In genomic region chr19:7942981-7943443, GRCh38 we compare ENCODE assay signal across 8 cellular contexts. TPM values are rescaled to one million over a fixed set of nuclear protein-coding genes. Genes with fewer than 3 reads are reported as not detected.
DNase-seq lines count a peak whose midpoint lies in the region; ATAC-seq, FAIRE-seq and TF ChIP-seq lines count a peak whose summit lies in the region.

No MANE protein-coding gene starts in this region.

- POLR2A ChIA-PET in activated CD4-positive, alpha-beta memory T cell treated with anti-CD3 and anti-CD28 coated beads, Interleukin-2, amount 10 ng/mL, durations not matched to agents 7 days and 5 days (lab: Charles Lee) = interaction anchor here (1.0 to 2.9 kb wide), 10 partner anchors 9 to 565 kb away, joined by 3 to 26 read pairs (median 6); partner anchors contain the start of genes ELAVL1, MAP2K7 and SNAPC2

- peak overlapping the region; percentile 68; the same call in 1 of the 2 replicates for H2AFZ ChIP-seq in GM23338

- peaks cover 8% of the 10 kb centered on the region; the same call in 1 of the 2 replicates for H3F3A ChIP-seq in GM23338 (replicated peaks; ENCODE audit: low read depth)

- intact Hi-C loops in spleen (cut with DNase I; ENCODE audit: low total_unique reads) = loop anchor here (10.0 kb wide), 1 partner anchor 62 kb away; the partner anchor contains the start of gene ELAVL1

- H3K36me3 Mint-ChIP-seq in GM23338 (ENCODE audit: low read depth) = peaks cover 49% of the 10 kb centered on the region
- peaks cover 15% of the 10 kb centered on the region for H3K36me3 Mint-ChIP-seq in activated CD4-positive, alpha-beta memory T cell treated with anti-CD3 and anti-CD28 coated beads, Interleukin-2, amount 10 ng/mL, durations not matched to agents 7 days and 5 days (ENCODE audit: low read depth)

- peak overlapping the region; percentile 94 for H3K4me3 Mint-ChIP-seq in GM23338
- peak overlapping the region; percentile 83 for H3K4me3 Mint-ChIP-seq in activated CD4-positive, alpha-beta memory T cell treated with anti-CD3 and anti-CD28 coated beads, Interleukin-2, amount 10 ng/mL, durations not matched to agents 7 days and 5 days

- TF ChIP-seq CTCF in AG09309 (IDR thresholded peaks at IDR 0.05; ENCODE audit: control insufficient read depth, insufficient read depth, low read depth, low read length, missing control alignments) = no peak
- no peak for TF ChIP-seq CTCF in GM23338 (conservative IDR thresholded peaks at IDR 0.05; ENCODE audit: low read depth in 2 of 2)
- TF ChIP-seq CTCF in right atrium auricular region (IDR thresholded peaks at IDR 0.05) = no peak
- no peak for TF ChIP-seq CTCF in spleen (IDR thresholded peaks at IDR 0.05 in 8 of 11, conservative IDR thresholded peaks at IDR 0.05 in 3 of 11)

- H3K27ac Mint-ChIP-seq in GM23338 = peak overlapping the region; percentile 100
- peak overlapping the region; percentile 85 for H3K27ac Mint-ChIP-seq in activated CD4-positive, alpha-beta memory T cell treated with anti-CD3 and anti-CD28 coated beads, Interleukin-2, amount 10 ng/mL, durations not matched to agents 7 days and 5 days

- H3K9me3 ChIP-seq in right atrium auricular region (no peaks in the 10 kb centered on the region), spleen (no peaks in the 10 kb centered on the region)

- H3K27me3 ChIP-seq in GM23338 (ENCODE audit: insufficient read depth) (no peaks in the 10 kb centered on the region), right atrium auricular region (no peaks in the 10 kb centered on the region), spleen (replicated peaks in 1 of 7) (no peaks in the 10 kb centered on the region)

- H3K4me3 ChIP-seq in AG09309 (ENCODE audit: control insufficient read depth, low read depth, low read length) (peak overlapping the region; percentile 100), GM23338 (peak overlapping the region; percentile 99), right atrium auricular region (peak overlapping the region; percentile 66 to 81), spleen (peak overlapping the region; percentile 56 to 94 (median 78))

- WGBS in spleen, 5 donors = 4 to 6% (median 6%) methylated on average over 32 to 33 of the region's 33 CpGs

- H3K4me1 Mint-ChIP-seq in GM23338 = peaks cover 13% of the 10 kb centered on the region; the same call in 2 of the 3 replicates
- H3K4me1 Mint-ChIP-seq in activated CD4-positive, alpha-beta memory T cell treated with anti-CD3 and anti-CD28 coated beads, Interleukin-2, amount 10 ng/mL, durations not matched to agents 7 days and 5 days = peaks cover 40% of the 10 kb centered on the region

- DNase-seq in AG09309 (ENCODE audit: low read depth) (no peak), GM23338 (ENCODE audit: low spot score) (no peak), right atrium auricular region (ENCODE audit: low spot score) (no peak), spleen (no peak), ecto neural progenitor cell (ENCODE audit: low spot score) (no peak), HTR-8/SVneo (ENCODE audit: insufficient read length, low spot score) (no peak)
- DNase-seq in activated CD4-positive, alpha-beta memory T cell treated with anti-CD3 and anti-CD28 coated beads, Interleukin-2, amount 10 ng/mL, durations not matched to agents 7 days and 5 days = no peak

- TF ChIP-seq POLR2A in spleen (IDR thresholded peaks at IDR 0.05) = no peak

- peaks cover 11% of the 10 kb centered on the region for H3K36me3 ChIP-seq in GM23338 (ENCODE audit: insufficient read depth)
- peaks cover 23% of the 10 kb centered on the region for H3K36me3 ChIP-seq in right atrium auricular region
- H3K36me3 ChIP-seq in spleen = peaks cover 0 to 35% (median 24%) of the 10 kb centered on the region in 6 donors

- FAIRE-seq in HTR-8/SVneo (lab: Jason Lieb, UNC) = no peak

- CTCF ChIA-PET in activated CD4-positive, alpha-beta memory T cell treated with anti-CD3 and anti-CD28 coated beads, Interleukin-2, amount 10 ng/mL, durations not matched to agents 7 days and 5 days (lab: Charles Lee) = interaction anchor here (0.5 to 3.1 kb wide), 25 partner anchors 9 to 268 kb away, joined by 3 to 49 read pairs (median 6); partner anchors contain the start of genes CERS4, ELAVL1, MAP2K7 and SNAPC2

- H3K9me3 Mint-ChIP-seq in GM23338 = peaks cover 14% of the 10 kb centered on the region
- H3K9me3 Mint-ChIP-seq in activated CD4-positive, alpha-beta memory T cell treated with anti-CD3 and anti-CD28 coated beads, Interleukin-2, amount 10 ng/mL, durations not matched to agents 7 days and 5 days = no peaks in the 10 kb centered on the region

- H4K20me1 ChIP-seq in GM23338 (replicated peaks; ENCODE audit: insufficient read depth) = peaks cover 23% of the 10 kb centered on the region

- H3K27ac ChIP-seq in GM23338 (ENCODE audit: low read depth) (peak overlapping the region; percentile 97), right atrium auricular region (peak overlapping the region; percentile 90 to 95), spleen (peak overlapping the region; percentile 82 to 98 (median 96))

- H3K4me2 ChIP-seq in GM23338 = peak overlapping the region; percentile 94

- H3K79me2 ChIP-seq in GM23338 (replicated peaks; ENCODE audit: insufficient read depth) = peaks cover 59% of the 10 kb centered on the region

- H3K4me1 ChIP-seq in GM23338 (ENCODE audit: insufficient read depth) = no peaks in the 10 kb centered on the region; the same call in 1 of the 2 replicates
- H3K4me1 ChIP-seq in right atrium auricular region = peaks cover 0 to 29% of the 10 kb centered on the region in 2 donors
- H3K4me1 ChIP-seq in spleen = peaks cover 5 to 63% (median 33%) of the 10 kb centered on the region in 6 donors

- no peaks in the 10 kb centered on the region for H3K9me2 ChIP-seq in GM23338 (ENCODE audit: insufficient read depth)

- peaks cover 18% of the 10 kb centered on the region for H3K27me3 Mint-ChIP-seq in GM23338 (ENCODE audit: insufficient read depth, low read depth, poor library complexity)
- H3K27me3 Mint-ChIP-seq in activated CD4-positive, alpha-beta memory T cell treated with anti-CD3 and anti-CD28 coated beads, Interleukin-2, amount 10 ng/mL, durations not matched to agents 7 days and 5 days = no peaks in the 10 kb centered on the region

- ATAC-seq in GM23338 = peak; percentile 46
- ATAC-seq in GM19324 (IDR thresholded peaks at IDR 0.05; ENCODE audit: low FRiP score, unreplicated experiment) = no peak

RNA-seq across cellular contexts. Expression of gene TIMM44, which starts 0.5 kb away (rescaled TPM):
- 121 and 125 TPM in 2 replicates for total RNA-seq in GM23338 (2014; rRNA removed; shearing (Covaris generic))
- 128 and 131 TPM in 2 replicates for polyA plus RNA-seq in GM23338 (2016; fragmentation: Nextera tagmentation; extraction: Ambion mirVana)
- total RNA-seq in activated CD4-positive, alpha-beta memory T cell treated with anti-CD3 and anti-CD28 coated beads, Interleukin-2, amount 10 ng/mL, durations not matched to agents 7 days and 5 days = 10 to 100 TPM; 48.4 to 50.9 TPM
- total RNA-seq in right atrium auricular region = 10 to 100 TPM; 49.1 to 64.1 TPM
- total RNA-seq in spleen = 10 to 100 TPM; 33.2 to 94.9 (median 63.5) TPM
- polyA plus RNA-seq in spleen = 10 to 100 TPM; 37.4 to 67.3 (median 66.0) TPM

RNA-seq across cellular contexts. Expression of gene CTXN1, which starts 17.1 kb away (rescaled TPM):
- total RNA-seq in GM23338 (2014; rRNA removed; shearing (Covaris generic)) = 52.4 and 53.1 TPM in 2 replicates
- 22.3 and 22.5 TPM in 2 replicates for polyA plus RNA-seq in GM23338 (2016; fragmentation: Nextera tagmentation; extraction: Ambion mirVana)
- total RNA-seq in activated CD4-positive, alpha-beta memory T cell treated with anti-CD3 and anti-CD28 coated beads, Interleukin-2, amount 10 ng/mL, durations not matched to agents 7 days and 5 days = not detected
- total RNA-seq in right atrium auricular region = 1 to 10 TPM; 1.7 to 4.2 TPM
- total RNA-seq in spleen = 1 to 10 TPM; 1.2 to 4.4 (median 2.1) TPM
- polyA plus RNA-seq in spleen = under 1 TPM; 0.11 to 0.96 (median 0.64) TPM

RNA-seq across cellular contexts. Expression of gene SNAPC2, which starts 22.9 kb away (rescaled TPM):
- 17.2 and 25.1 TPM in 2 replicates for total RNA-seq in GM23338 (2014; rRNA removed; shearing (Covaris generic))
- polyA plus RNA-seq in GM23338 (2016; fragmentation: Nextera tagmentation; extraction: Ambion mirVana) (16.4 and 17.1 TPM in 2 replicates), spleen (10 to 100 TPM; 13.1 to 23.0 (median 19.3) TPM)
- total RNA-seq in activated CD4-positive, alpha-beta memory T cell treated with anti-CD3 and anti-CD28 coated beads, Interleukin-2, amount 10 ng/mL, durations not matched to agents 7 days and 5 days = 10 to 100 TPM; 20.4 to 24.1 TPM
- total RNA-seq in right atrium auricular region (10 to 100 TPM; 14.1 to 16.5 TPM), spleen (10 to 100 TPM; 13.8 to 23.9 (median 17.7) TPM)

RNA-seq across cellular contexts. Expression of gene TGFBR3L, which starts 28.4 kb away (rescaled TPM):
- 1.7 and 5.6 TPM in 2 replicates for total RNA-seq in GM23338 (2014; rRNA removed; shearing (Covaris generic))
- 6.2 and 7.0 TPM in 2 replicates for polyA plus RNA-seq in GM23338 (2016; fragmentation: Nextera tagmentation; extraction: Ambion mirVana)
- 1 to 10 TPM; 4.2 to 4.6 TPM for total RNA-seq in activated CD4-positive, alpha-beta memory T cell treated with anti-CD3 and anti-CD28 coated beads, Interleukin-2, amount 10 ng/mL, durations not matched to agents 7 days and 5 days
- total RNA-seq in right atrium auricular region = 10 to 100 TPM; 22.1 to 26.7 TPM
- total RNA-seq in spleen = not detected
- under 1 TPM in 1 of 3 donors, not detected in 2; 0.11 TPM for polyA plus RNA-seq in spleen

RNA-seq across cellular contexts. Expression of gene MAP2K7, which starts 39.3 kb away (rescaled TPM):
- 22.6 and 23.2 TPM in 2 replicates for total RNA-seq in GM23338 (2014; rRNA removed; shearing (Covaris generic))
- 11.3 and 12.2 TPM in 2 replicates for polyA plus RNA-seq in GM23338 (2016; fragmentation: Nextera tagmentation; extraction: Ambion mirVana)
- 10 to 100 TPM; 42.6 to 42.9 TPM for total RNA-seq in activated CD4-positive, alpha-beta memory T cell treated with anti-CD3 and anti-CD28 coated beads, Interleukin-2, amount 10 ng/mL, durations not matched to agents 7 days and 5 days
- 10 to 100 TPM; 12.0 to 14.4 TPM for total RNA-seq in right atrium auricular region
- total RNA-seq in spleen = 10 to 100 TPM; 19.5 to 41.3 (median 32.9) TPM
- 10 to 100 TPM; 12.4 to 44.3 (median 18.9) TPM for polyA plus RNA-seq in spleen
